3 cellular contexts compared by ENCODE assay signal in the genomic region with DNA sequence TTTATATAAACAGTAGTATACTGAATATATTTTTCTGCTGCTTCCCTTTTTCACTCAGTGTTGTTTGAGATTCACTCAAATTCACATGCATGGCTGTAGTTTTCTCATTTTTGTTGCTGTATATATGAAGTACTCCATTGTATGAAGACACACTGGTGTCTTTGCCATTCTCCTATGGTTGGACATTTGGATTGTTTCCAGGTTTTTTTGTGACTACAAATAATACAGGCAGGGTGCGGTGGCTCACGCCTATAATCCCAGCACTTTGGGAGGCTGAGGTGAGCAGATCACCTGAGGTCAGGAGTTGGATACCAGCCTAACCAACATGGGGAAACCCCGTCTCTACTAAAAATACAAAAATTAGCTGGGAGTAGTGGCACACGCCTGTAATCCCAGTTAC. TPM values are rescaled to one million over a fixed set of nuclear protein-coding genes. Genes with fewer than 3 reads are reported as not detected.
"Had no signal": no experiment of that assay in that cellular context is flagged by ENCODE, and none has a peak within 500 bp of the region (broad histone marks: within the 10 kb centered on the region; RNA-seq: fewer than 3 reads in every experiment).

No MANE protein-coding gene starts in this region.

RNA-seq across cellular contexts. Expression of gene MLXIPL, which starts 36.3 kb away (rescaled TPM):
- total RNA-seq: naive thymus-derived CD8-positive, alpha-beta T cell; occipital lobe had no signal
- polyA plus RNA-seq: immature natural killer cell; naive thymus-derived CD8-positive, alpha-beta T cell had no signal
